8 cellular contexts compared by ENCODE assay signal in genomic region chr4:94621491-94622080, GRCh38.
DNase-seq lines count a peak whose midpoint lies in the region; ATAC-seq and TF ChIP-seq lines count a peak whose summit lies in the region.

No MANE protein-coding gene starts in this region.

- no peak overlapping the region for H2BK120ac ChIP-seq in mesenchymal stem cell (ENCODE audit: low read depth, low read length)

- no peak overlapping the region for H3K4me2 ChIP-seq in mesenchymal stem cell (ENCODE audit: low read length, poor library complexity, severe bottlenecking)

- H3K4me3 Mint-ChIP-seq in stimulated activated naive CD8-positive, alpha-beta T cell treated with anti-CD3 and anti-CD28 coated beads, Interleukin-15, amount 100 ng/mL, for 72 hours, result no peak overlapping the region

- ATAC-seq in stimulated activated naive CD8-positive, alpha-beta T cell treated with anti-CD3 and anti-CD28 coated beads, Interleukin-15, Interleukin-2, amounts not matched to agents 100 U/mL and 50 U/mL, for 24 hours, result no peak
- ATAC-seq in stimulated activated naive CD8-positive, alpha-beta T cell treated with anti-CD3 and anti-CD28 coated beads, Interleukin-15, amount 100 ng/mL, for 72 hours, result no peak

- H3K79me1 ChIP-seq in mesenchymal stem cell (replicated peaks; ENCODE audit: low read length, poor library complexity, severe bottlenecking), result peaks cover 13% of the 10 kb centered on the region

- no peak overlapping the region for H3K18ac ChIP-seq in mesenchymal stem cell (ENCODE audit: low read depth in 1 of 2, low read length in 2 of 2)

- H3K27ac Mint-ChIP-seq in stimulated activated naive CD8-positive, alpha-beta T cell treated with anti-CD3 and anti-CD28 coated beads, Interleukin-15, amount 100 ng/mL, for 72 hours, result no peak overlapping the region

- peak; percentile 67 for TF ChIP-seq CTCF in cardiac fibroblast (IDR thresholded peaks at IDR 0.05; ENCODE audit: low read depth, low read length)

- H3K4me1 Mint-ChIP-seq in stimulated activated naive CD8-positive, alpha-beta T cell treated with anti-CD3 and anti-CD28 coated beads, Interleukin-15, amount 100 ng/mL, for 72 hours, result no peaks in the 10 kb centered on the region

- H2AFZ ChIP-seq in mesenchymal stem cell (ENCODE audit: low read depth, low read length), result no peak overlapping the region

- no peaks in the 10 kb centered on the region for H3K9me3 ChIP-seq in HAP-1
- H3K9me3 ChIP-seq in mesenchymal stem cell (ENCODE audit: control insufficient read depth, low read length), result no peaks in the 10 kb centered on the region

- no peaks in the 10 kb centered on the region for H3K27me3 ChIP-seq in HAP-1 (ENCODE audit: low read depth)
- H3K27me3 ChIP-seq in mesenchymal stem cell (ENCODE audit: control insufficient read depth in 1 of 2, insufficient read depth in 1 of 2, low read length in 2 of 2), result no peaks in the 10 kb centered on the region

- H3K27me3 Mint-ChIP-seq in stimulated activated naive CD8-positive, alpha-beta T cell treated with anti-CD3 and anti-CD28 coated beads, Interleukin-15, amount 100 ng/mL, for 72 hours, result no peaks in the 10 kb centered on the region

- H4K8ac ChIP-seq in mesenchymal stem cell (ENCODE audit: low read length), result no peak overlapping the region

- no peak overlapping the region for H2BK15ac ChIP-seq in mesenchymal stem cell (ENCODE audit: low read depth, poor library complexity, severe bottlenecking)

- no peak overlapping the region for H4K91ac ChIP-seq in mesenchymal stem cell (ENCODE audit: low read length)

- DNase-seq in stimulated activated naive CD8-positive, alpha-beta T cell treated with anti-CD3 and anti-CD28 coated beads, Interleukin-15, Interleukin-2, amounts not matched to agents 100 U/mL and 50 U/mL, for 24 hours, result peak; percentile 24
- DNase-seq in stimulated activated naive CD8-positive, alpha-beta T cell treated with anti-CD3 and anti-CD28 coated beads, Interleukin-15, amount 100 ng/mL, for 72 hours, result no peak
- DNase-seq in HAP-1 (ENCODE audit: low spot score in 2 of 2) (peak; percentile 39 to 60), NCI-H2227 treated with DMSO at 0.1 percent for 48 hours (lab: John Stamatoyannopoulos, UW) (peak; percentile 6), cardiac fibroblast (ENCODE audit: low read depth in 2 of 2) (peak; percentile 66 to 73), mesenchymal stem cell (peak; percentile 57), NCI-H524 treated with DMSO at 0.1 percent for 48 hours (lab: John Stamatoyannopoulos, UW) (no peak), UCSD-AML1 (lab: John Stamatoyannopoulos, UW; ENCODE audit: unreplicated experiment) (no peak)

- H3K9ac ChIP-seq in mesenchymal stem cell (ENCODE audit: low read length), result peak overlapping the region; percentile 15

- H3K4me3 ChIP-seq in HAP-1 (no peak overlapping the region), cardiac fibroblast (replicated peaks in 1 of 2; ENCODE audit: low read depth in 2 of 2, low read length in 2 of 2) (no peak overlapping the region), mesenchymal stem cell (ENCODE audit: insufficient read depth in 1 of 2, low read depth in 1 of 2, low read length in 2 of 2) (no peak overlapping the region)

- H3K23ac ChIP-seq in mesenchymal stem cell (ENCODE audit: low read length in 2 of 2), result no peak overlapping the region

- in situ Hi-C loops in HAP-1 (cut with MboI; ENCODE audit: low sequenced_read_pairs), result loop anchor here (10.0 to 25.0 kb wide), 2 partner anchors 483 to 834 kb away; no protein-coding TSS in a partner anchor

- no peaks in the 10 kb centered on the region for H3K9me3 Mint-ChIP-seq in stimulated activated naive CD8-positive, alpha-beta T cell treated with anti-CD3 and anti-CD28 coated beads, Interleukin-15, amount 100 ng/mL, for 72 hours

- H3K36me3 ChIP-seq in HAP-1 (replicated peaks) (no peaks in the 10 kb centered on the region), mesenchymal stem cell (ENCODE audit: control insufficient read depth in 1 of 2, insufficient read depth in 2 of 2, low read depth in 1 of 2, low read length in 2 of 2) (peaks cover 4 to 31% of the 10 kb centered on the region in 2 experiments)

- no peak overlapping the region for H2AK5ac ChIP-seq in mesenchymal stem cell (ENCODE audit: low read length, severe bottlenecking)

- 22% methylated on average over 4 of the region's 6 CpGs for WGBS in mesenchymal stem cell

- peaks cover 4% of the 10 kb centered on the region; the same call in 1 of the 2 replicates for H3K4me1 ChIP-seq in HAP-1
- no peaks in the 10 kb centered on the region for H3K4me1 ChIP-seq in mesenchymal stem cell (ENCODE audit: control insufficient read depth, insufficient read depth, low read depth, low read length)

- H3K27ac ChIP-seq in mesenchymal stem cell (ENCODE audit: low read length, poor library complexity, severe bottlenecking), result no peak overlapping the region

- no peak overlapping the region for H2BK12ac ChIP-seq in mesenchymal stem cell (ENCODE audit: low read length in 2 of 2)

- no peak overlapping the region for H2BK5ac ChIP-seq in mesenchymal stem cell (ENCODE audit: low read depth, low read length, poor library complexity, severe bottlenecking)

- no peak overlapping the region for H3K4ac ChIP-seq in mesenchymal stem cell (ENCODE audit: low read depth in 1 of 2, low read length in 2 of 2)

- no peak overlapping the region for H3K14ac ChIP-seq in mesenchymal stem cell (ENCODE audit: low read length in 2 of 2)

Comparison
In these comparisons a context has a peak if more than half of its experiments do, and no peak if none do; other contexts are left out.
1. DNase-seq: peak in stimulated activated naive CD8-positive, alpha-beta T cell treated with anti-CD3 and anti-CD28 coated beads, Interleukin-15, Interleukin-2, amounts not matched to agents 100 U/mL and 50 U/mL, for 24 hours (single experiment), HAP-1 (2 of 2), NCI-H2227 treated with DMSO at 0.1 percent for 48 hours (single experiment), cardiac fibroblast (2 of 2) and mesenchymal stem cell (single experiment); none in stimulated activated naive CD8-positive, alpha-beta T cell treated with anti-CD3 and anti-CD28 coated beads, Interleukin-15, amount 100 ng/mL, for 72 hours (0 of 2), NCI-H524 treated with DMSO at 0.1 percent for 48 hours (single experiment) and UCSD-AML1 (single experiment).